31 cellular contexts compared by ENCODE assay signal in genomic region chr2:240947176-240947575, GRCh38. TPM values are rescaled to one million over a fixed set of nuclear protein-coding genes. Genes with fewer than 3 reads are reported as not detected.
DNase-seq lines count a peak whose midpoint lies in the region; ATAC-seq and TF ChIP-seq lines count a peak whose summit lies in the region.
"Had no signal": no experiment of that assay in that cellular context is flagged by ENCODE, and none has a peak within 500 bp of the region (broad histone marks: within the 10 kb centered on the region; RNA-seq: fewer than 3 reads in every experiment).

No MANE protein-coding gene starts in this region.

- POLR2A ChIA-PET in activated naive CD8-positive, alpha-beta T cell treated with anti-CD3 and anti-CD28 coated beads, Interleukin-2, amount 10 ng/mL, durations not matched to agents 7 days and 5 days (lab: Charles Lee): no interaction called here
- POLR2A ChIA-PET in activated CD8-positive, alpha-beta T cell treated with anti-CD3 and anti-CD28 coated beads, Interleukin-2, amount 10 ng/mL, durations not matched to agents 7 days and 5 days (lab: Charles Lee): no interaction called here

- TF ChIP-seq POLR2A in testis (IDR thresholded peaks at IDR 0.05): no peak

- no peak overlapping the region for H3K4me3 Mint-ChIP-seq in activated naive CD8-positive, alpha-beta T cell treated with anti-CD3 and anti-CD28 coated beads, Interleukin-2, amount 10 ng/mL, durations not matched to agents 7 days and 5 days
- no peak overlapping the region for H3K4me3 Mint-ChIP-seq in activated naive CD8-positive, alpha-beta T cell treated with anti-CD3 and anti-CD28 coated beads for 36 hours
- no peak overlapping the region for H3K4me3 Mint-ChIP-seq in endodermal cell
- H3K4me3 Mint-ChIP-seq in natural killer cell treated with Interleukin-12 subunit alpha and Interleukin-12 subunit beta and Interleukin-15 and Interleukin-18, amount 100 ng/mL, for 72 hours: no peak overlapping the region
- no peak overlapping the region for H3K4me3 Mint-ChIP-seq in activated CD8-positive, alpha-beta T cell treated with anti-CD3 and anti-CD28 coated beads, Interleukin-2, amount 10 ng/mL, durations not matched to agents 7 days and 5 days
- H3K4me3 Mint-ChIP-seq: CD4-positive, alpha-beta T cell; immature natural killer cell; naive B cell; T-helper 1 cell treated with Interleukin-12 subunit alpha and Interleukin-12 subunit beta and Interleukin-4 antibody, amounts not matched to agents 30 μg/mL and 1 μg/mL, for 36 hours had no signal

- H3K9me3 Mint-ChIP-seq in activated naive CD8-positive, alpha-beta T cell treated with anti-CD3 and anti-CD28 coated beads, Interleukin-2, amount 10 ng/mL, durations not matched to agents 7 days and 5 days: no peaks in the 10 kb centered on the region
- no peaks in the 10 kb centered on the region for H3K9me3 Mint-ChIP-seq in activated naive CD8-positive, alpha-beta T cell treated with anti-CD3 and anti-CD28 coated beads for 36 hours
- H3K9me3 Mint-ChIP-seq in endodermal cell: no peaks in the 10 kb centered on the region
- H3K9me3 Mint-ChIP-seq in natural killer cell treated with Interleukin-12 subunit alpha and Interleukin-12 subunit beta and Interleukin-15 and Interleukin-18, amount 100 ng/mL, for 72 hours: no peaks in the 10 kb centered on the region
- H3K9me3 Mint-ChIP-seq in activated CD8-positive, alpha-beta T cell treated with anti-CD3 and anti-CD28 coated beads, Interleukin-2, amount 10 ng/mL, durations not matched to agents 7 days and 5 days (ENCODE audit: insufficient read depth): no peaks in the 10 kb centered on the region
- H3K9me3 Mint-ChIP-seq: CD4-positive, alpha-beta T cell; immature natural killer cell; T-helper 1 cell treated with Interleukin-12 subunit alpha and Interleukin-12 subunit beta and Interleukin-4 antibody, amounts not matched to agents 30 μg/mL and 1 μg/mL, for 36 hours had no signal

- H3K27ac ChIP-seq in endodermal cell (ENCODE audit: low read depth, low read length) (no peak overlapping the region), testis (no peak overlapping the region)
- H3K27ac ChIP-seq: brain microvascular endothelial cell, KMS-11, skin epidermis, suprapubic skin, uterus had no signal

- H3K9me3 ChIP-seq in endodermal cell (ENCODE audit: control insufficient read depth, low read length) (no peaks in the 10 kb centered on the region), testis (no peaks in the 10 kb centered on the region)
- H3K9me3 ChIP-seq: uterus had no signal

- 86 to 89% methylated on average over 5 to 6 of the region's 6 CpGs for WGBS in endodermal cell (ENCODE audit: insufficient coverage in 1 of 2, insufficient read length in 1 of 2), 2 experiments
- WGBS in testis, 2 donors: 94 to 100% methylated on average over 3 to 6 of the region's 6 CpGs

- TF ChIP-seq CTCF in endodermal cell (conservative IDR thresholded peaks at IDR 0.05) (no peak), testis (IDR thresholded peaks at IDR 0.05) (no peak)

- no peaks in the 10 kb centered on the region for H3K36me3 Mint-ChIP-seq in activated naive CD8-positive, alpha-beta T cell treated with anti-CD3 and anti-CD28 coated beads, Interleukin-2, amount 10 ng/mL, durations not matched to agents 7 days and 5 days
- H3K36me3 Mint-ChIP-seq in activated naive CD8-positive, alpha-beta T cell treated with anti-CD3 and anti-CD28 coated beads for 36 hours: no peaks in the 10 kb centered on the region
- no peaks in the 10 kb centered on the region for H3K36me3 Mint-ChIP-seq in endodermal cell (ENCODE audit: low read depth)
- no peaks in the 10 kb centered on the region for H3K36me3 Mint-ChIP-seq in natural killer cell treated with Interleukin-12 subunit alpha and Interleukin-12 subunit beta and Interleukin-15 and Interleukin-18, amount 100 ng/mL, for 72 hours
- no peaks in the 10 kb centered on the region for H3K36me3 Mint-ChIP-seq in activated CD8-positive, alpha-beta T cell treated with anti-CD3 and anti-CD28 coated beads, Interleukin-2, amount 10 ng/mL, durations not matched to agents 7 days and 5 days (ENCODE audit: low read depth)
- H3K36me3 Mint-ChIP-seq: immature natural killer cell, naive B cell had no signal

- peaks cover 8% of the 10 kb centered on the region for H3K27me3 Mint-ChIP-seq in activated naive CD8-positive, alpha-beta T cell treated with anti-CD3 and anti-CD28 coated beads, Interleukin-2, amount 10 ng/mL, durations not matched to agents 7 days and 5 days
- no peaks in the 10 kb centered on the region for H3K27me3 Mint-ChIP-seq in activated naive CD8-positive, alpha-beta T cell treated with anti-CD3 and anti-CD28 coated beads for 36 hours
- H3K27me3 Mint-ChIP-seq in endodermal cell (ENCODE audit: insufficient read depth): no peaks in the 10 kb centered on the region
- peaks cover 0 to 2% of the 10 kb centered on the region in 2 donors for H3K27me3 Mint-ChIP-seq in natural killer cell treated with Interleukin-12 subunit alpha and Interleukin-12 subunit beta and Interleukin-15 and Interleukin-18, amount 100 ng/mL, for 72 hours
- peaks cover 2% of the 10 kb centered on the region for H3K27me3 Mint-ChIP-seq in activated CD8-positive, alpha-beta T cell treated with anti-CD3 and anti-CD28 coated beads, Interleukin-2, amount 10 ng/mL, durations not matched to agents 7 days and 5 days (ENCODE audit: low read depth)
- H3K27me3 Mint-ChIP-seq: CD4-positive, alpha-beta T cell had no signal

- intact Hi-C loops in testis (cut with DNase I; ENCODE audit: low total_unique reads): no loop called here

- H3K36me3 ChIP-seq in endodermal cell (ENCODE audit: control insufficient read depth, insufficient read depth, low read length) (no peaks in the 10 kb centered on the region), testis (ENCODE audit: low read depth, missing control alignments) (no peaks in the 10 kb centered on the region)
- H3K36me3 ChIP-seq: brain microvascular endothelial cell, suprapubic skin, uterus had no signal

- H3K27ac Mint-ChIP-seq in activated naive CD8-positive, alpha-beta T cell treated with anti-CD3 and anti-CD28 coated beads, Interleukin-2, amount 10 ng/mL, durations not matched to agents 7 days and 5 days: no peak overlapping the region
- H3K27ac Mint-ChIP-seq in activated naive CD8-positive, alpha-beta T cell treated with anti-CD3 and anti-CD28 coated beads for 36 hours: no peak overlapping the region
- H3K27ac Mint-ChIP-seq in endodermal cell: no peak overlapping the region
- H3K27ac Mint-ChIP-seq in natural killer cell treated with Interleukin-12 subunit alpha and Interleukin-12 subunit beta and Interleukin-15 and Interleukin-18, amount 100 ng/mL, for 72 hours: no peak overlapping the region
- no peak overlapping the region for H3K27ac Mint-ChIP-seq in activated CD8-positive, alpha-beta T cell treated with anti-CD3 and anti-CD28 coated beads, Interleukin-2, amount 10 ng/mL, durations not matched to agents 7 days and 5 days
- H3K27ac Mint-ChIP-seq: CD4-positive, alpha-beta T cell; immature natural killer cell; naive B cell; T-helper 1 cell treated with Interleukin-12 subunit alpha and Interleukin-12 subunit beta and Interleukin-4 antibody, amounts not matched to agents 30 μg/mL and 1 μg/mL, for 36 hours had no signal

- H3K27me3 ChIP-seq in endodermal cell (ENCODE audit: control insufficient read depth, insufficient read depth, low read length, poor library complexity, severe bottlenecking) (peaks cover 4% of the 10 kb centered on the region), testis (no peaks in the 10 kb centered on the region)
- H3K27me3 ChIP-seq: brain microvascular endothelial cell, suprapubic skin, uterus had no signal

- H3K9ac ChIP-seq in endodermal cell (ENCODE audit: extremely low read depth, low read length, poor library complexity, severe bottlenecking): no peak overlapping the region
- H3K9ac ChIP-seq: KMS-11 had no signal

- CTCF ChIA-PET in activated CD8-positive, alpha-beta T cell treated with anti-CD3 and anti-CD28 coated beads, Interleukin-2, amount 10 ng/mL, durations not matched to agents 7 days and 5 days (lab: Charles Lee): no interaction called here

- no peak for ATAC-seq in activated naive CD8-positive, alpha-beta T cell treated with anti-CD3 and anti-CD28 coated beads, Interleukin-2, amount 10 ng/mL, durations not matched to agents 7 days and 5 days (ENCODE audit: low read depth)
- ATAC-seq in natural killer cell treated with Interleukin-12 subunit alpha and Interleukin-12 subunit beta and Interleukin-15 and Interleukin-18, amount 100 ng/mL, for 72 hours: peak in 1 of 2 donors; percentile 21
- ATAC-seq in activated CD8-positive, alpha-beta T cell treated with anti-CD3 and anti-CD28 coated beads, Interleukin-2, amount 10 ng/mL, durations not matched to agents 7 days and 5 days: no peak
- ATAC-seq: SK-N-SH treated with all-trans-retinoic acid at 6 μM for 48 hours had no signal

- peak; percentile 19 for DNase-seq in activated naive CD8-positive, alpha-beta T cell treated with anti-CD3 and anti-CD28 coated beads, Interleukin-2, amount 10 ng/mL, durations not matched to agents 7 days and 5 days
- no peak for DNase-seq in activated naive CD8-positive, alpha-beta T cell treated with anti-CD3 and anti-CD28 coated beads for 36 hours
- DNase-seq in endodermal cell (peak; percentile 35), testis (peak; percentile 6), hypothalamus (lab: John Stamatoyannopoulos, UW) (no peak), DMS79 (lab: John Stamatoyannopoulos, UW) (no peak)
- peak; percentile 38 for DNase-seq in natural killer cell treated with Interleukin-12 subunit alpha and Interleukin-12 subunit beta and Interleukin-15 and Interleukin-18, amount 100 ng/mL, for 72 hours (ENCODE audit: low spot score)
- DNase-seq in activated CD8-positive, alpha-beta T cell treated with anti-CD3 and anti-CD28 coated beads, Interleukin-2, amount 10 ng/mL, durations not matched to agents 7 days and 5 days: no peak
- DNase-seq: activated CD4-positive, alpha-beta T cell treated with anti-CD3 and anti-CD28 coated beads, Interleukin-2, amount 50 U/mL, for 1 hour; activated CD4-positive, CD25-positive, alpha-beta regulatory T cell; activated naive CD4-positive, alpha-beta T cell treated with Interleukin-2 at 50 U/mL for 16 hours; amniotic stem cell; brain microvascular endothelial cell; immature natural killer cell; midbrain; naive B cell; NCI-H1417; NCI-H2029 treated with DMSO at 0.1 percent for 48 hours; NCI-H526 treated with DMSO at 0.1 percent for 48 hours; NK-92 treated with Interleukin-12 subunit alpha and Interleukin-12 subunit beta, amount 100 ng/mL, for 24 hours; nucleus accumbens; stimulated activated naive CD4-positive, alpha-beta T cell had no signal

- H3K4me3 ChIP-seq in endodermal cell (ENCODE audit: low read length) (no peak overlapping the region), testis (no peak overlapping the region)
- H3K4me3 ChIP-seq: skin epidermis, suprapubic skin, uterus had no signal

- H3K4me1 ChIP-seq in endodermal cell (ENCODE audit: control insufficient read depth, insufficient read depth, low read length): no peaks in the 10 kb centered on the region
- H3K4me1 ChIP-seq in testis: no peaks in the 10 kb centered on the region
- H3K4me1 ChIP-seq: uterus had no signal

- H3K4me1 Mint-ChIP-seq in activated naive CD8-positive, alpha-beta T cell treated with anti-CD3 and anti-CD28 coated beads, Interleukin-2, amount 10 ng/mL, durations not matched to agents 7 days and 5 days: no peaks in the 10 kb centered on the region
- no peaks in the 10 kb centered on the region for H3K4me1 Mint-ChIP-seq in activated naive CD8-positive, alpha-beta T cell treated with anti-CD3 and anti-CD28 coated beads for 36 hours
- H3K4me1 Mint-ChIP-seq in endodermal cell: peaks cover 6% of the 10 kb centered on the region
- no peaks in the 10 kb centered on the region for H3K4me1 Mint-ChIP-seq in natural killer cell treated with Interleukin-12 subunit alpha and Interleukin-12 subunit beta and Interleukin-15 and Interleukin-18, amount 100 ng/mL, for 72 hours (ENCODE audit: low read depth in 2 of 2)
- no peaks in the 10 kb centered on the region for H3K4me1 Mint-ChIP-seq in activated CD8-positive, alpha-beta T cell treated with anti-CD3 and anti-CD28 coated beads, Interleukin-2, amount 10 ng/mL, durations not matched to agents 7 days and 5 days (ENCODE audit: low read depth)
- H3K4me1 Mint-ChIP-seq: immature natural killer cell, naive B cell had no signal

RNA-seq across cellular contexts. Expression of gene CROCC2, which starts 41.0 kb away (rescaled TPM):
- not detected for total RNA-seq in activated naive CD8-positive, alpha-beta T cell treated with anti-CD3 and anti-CD28 coated beads, Interleukin-2, amount 10 ng/mL, durations not matched to agents 7 days and 5 days
- not detected for total RNA-seq in activated naive CD8-positive, alpha-beta T cell treated with anti-CD3 and anti-CD28 coated beads for 36 hours
- total RNA-seq in endodermal cell: not detected
- polyA plus RNA-seq in endodermal cell (2013, experiment 1 of 2): not detected
- polyA plus RNA-seq in endodermal cell (2013, experiment 2 of 2): not detected
- not detected for total RNA-seq in natural killer cell treated with Interleukin-12 subunit alpha and Interleukin-12 subunit beta and Interleukin-15 and Interleukin-18, amount 100 ng/mL, for 72 hours
- total RNA-seq in testis: under 1 TPM; 0.43 to 0.55 TPM
- polyA plus RNA-seq in testis (ENCODE audit: insufficient read depth, low read depth, low replicate concordance): 0.51 TPM
- total RNA-seq in activated CD8-positive, alpha-beta T cell treated with anti-CD3 and anti-CD28 coated beads, Interleukin-2, amount 10 ng/mL, durations not matched to agents 7 days and 5 days: not detected
- total RNA-seq: CD4-positive, alpha-beta T cell; Daoy; H4; suprapubic skin had no signal
- polyA plus RNA-seq: immature natural killer cell had no signal

RNA-seq across cellular contexts. Expression of gene MAB21L4, which starts 51.2 kb away (rescaled TPM):
- not detected for total RNA-seq in activated naive CD8-positive, alpha-beta T cell treated with anti-CD3 and anti-CD28 coated beads, Interleukin-2, amount 10 ng/mL, durations not matched to agents 7 days and 5 days
- not detected for total RNA-seq in activated naive CD8-positive, alpha-beta T cell treated with anti-CD3 and anti-CD28 coated beads for 36 hours
- total RNA-seq in endodermal cell: under 1 TPM in 1 of 2 donors, not detected in 1; 0.31 TPM
- not detected for polyA plus RNA-seq in endodermal cell (2013, experiment 1 of 2)
- polyA plus RNA-seq in endodermal cell (2013, experiment 2 of 2): not detected
- total RNA-seq in natural killer cell treated with Interleukin-12 subunit alpha and Interleukin-12 subunit beta and Interleukin-15 and Interleukin-18, amount 100 ng/mL, for 72 hours: not detected
- not detected for total RNA-seq in testis
- 1.1 TPM for polyA plus RNA-seq in testis (ENCODE audit: insufficient read depth, low read depth, low replicate concordance)
- not detected for total RNA-seq in activated CD8-positive, alpha-beta T cell treated with anti-CD3 and anti-CD28 coated beads, Interleukin-2, amount 10 ng/mL, durations not matched to agents 7 days and 5 days
- total RNA-seq: CD4-positive, alpha-beta T cell; Daoy; H4 had no signal
- polyA plus RNA-seq: immature natural killer cell had no signal

RNA-seq across cellular contexts. Expression of gene SNED1, which starts 51.2 kb away (rescaled TPM):
- 10 to 100 TPM; 14.5 to 18.7 TPM for total RNA-seq in activated naive CD8-positive, alpha-beta T cell treated with anti-CD3 and anti-CD28 coated beads, Interleukin-2, amount 10 ng/mL, durations not matched to agents 7 days and 5 days
- total RNA-seq in activated naive CD8-positive, alpha-beta T cell treated with anti-CD3 and anti-CD28 coated beads for 36 hours: 1 to 10 TPM in 1 of 2 experiments, under 1 TPM in 1; 0.91 to 1.0 TPM
- total RNA-seq in endodermal cell (1 to 10 TPM in 1 of 2 donors, under 1 TPM in 1; 0.66 to 4.5 TPM), testis (100 to 1,000 TPM in 1 of 2 donors, 10 to 100 TPM in 1; 82.7 to 107 TPM)
- polyA plus RNA-seq in endodermal cell (2013, experiment 1 of 2): 0.96 TPM
- polyA plus RNA-seq in endodermal cell (2013, experiment 2 of 2): 0.25 TPM
- total RNA-seq in natural killer cell treated with Interleukin-12 subunit alpha and Interleukin-12 subunit beta and Interleukin-15 and Interleukin-18, amount 100 ng/mL, for 72 hours: under 1 TPM in 1 of 2 donors, not detected in 1; 0.14 TPM
- polyA plus RNA-seq in testis (ENCODE audit: insufficient read depth, low read depth, low replicate concordance): 15.8 TPM
- total RNA-seq in activated CD8-positive, alpha-beta T cell treated with anti-CD3 and anti-CD28 coated beads, Interleukin-2, amount 10 ng/mL, durations not matched to agents 7 days and 5 days: 1 to 10 TPM; 3.4 to 3.5 TPM

Comparison
In these comparisons a context has a peak if more than half of its experiments do, and no peak if none do; other contexts are left out.
1. DNase-seq: peak in activated naive CD8-positive, alpha-beta T cell treated with anti-CD3 and anti-CD28 coated beads, Interleukin-2, amount 10 ng/mL, durations not matched to agents 7 days and 5 days (single experiment), endodermal cell (single experiment), natural killer cell treated with Interleukin-12 subunit alpha and Interleukin-12 subunit beta and Interleukin-15 and Interleukin-18, amount 100 ng/mL, for 72 hours (single experiment) and testis (single experiment); none in activated naive CD8-positive, alpha-beta T cell treated with anti-CD3 and anti-CD28 coated beads for 36 hours (single experiment), hypothalamus (0 of 51), DMS79 (single experiment) and activated CD8-positive, alpha-beta T cell treated with anti-CD3 and anti-CD28 coated beads, Interleukin-2, amount 10 ng/mL, durations not matched to agents 7 days and 5 days (single experiment).
2. RNA of gene SNED1, which starts 51.2 kb away (total RNA-seq): 82.7 to 107 TPM in testis; 14.5 to 18.7 TPM in activated naive CD8-positive, alpha-beta T cell treated with anti-CD3 and anti-CD28 coated beads, Interleukin-2, amount 10 ng/mL, durations not matched to agents 7 days and 5 days, 0.66 to 4.5 TPM in endodermal cell, 3.4 to 3.5 TPM in activated CD8-positive, alpha-beta T cell treated with anti-CD3 and anti-CD28 coated beads, Interleukin-2, amount 10 ng/mL, durations not matched to agents 7 days and 5 days, 0.91 to 1.0 TPM in activated naive CD8-positive, alpha-beta T cell treated with anti-CD3 and anti-CD28 coated beads for 36 hours and 0.14 TPM in natural killer cell treated with Interleukin-12 subunit alpha and Interleukin-12 subunit beta and Interleukin-15 and Interleukin-18, amount 100 ng/mL, for 72 hours; every median in the first group is over 4 times any median in the second.